27 cellular contexts compared by ENCODE assay signal in genomic region chr12:22880331-22880730, GRCh38.
DNase-seq lines count a peak whose midpoint lies in the region; ATAC-seq, FAIRE-seq and TF ChIP-seq lines count a peak whose summit lies in the region.
"Had no signal": no experiment of that assay in that cellular context is flagged by ENCODE, and none has a peak within 500 bp of the region (broad histone marks: within the 10 kb centered on the region; RNA-seq: fewer than 3 reads in every experiment).

No MANE protein-coding gene starts in this region.

- H3K4me3 ChIP-seq in WERI-Rb-1 (ENCODE audit: low read depth, low read length) = no peak overlapping the region; the same call in 1 of the 2 replicates
- H3K4me3 ChIP-seq in endodermal cell (ENCODE audit: low read length) = no peak overlapping the region
- H3K4me3 ChIP-seq in keratinocyte (ENCODE audit: control insufficient read depth in 2 of 3, extremely low read depth in 1 of 3, insufficient read depth in 2 of 3, low read depth in 1 of 3, low read length in 3 of 3) = no peak overlapping the region
- H3K4me3 ChIP-seq: A549; BLaER1 treated with 17β-estradiol and CSF1 and Interleukin-3, amounts not matched to agents 10 nM and 100 nM; GM12878; GM23248 had no signal

- no peaks in the 10 kb centered on the region for H3K9me1 ChIP-seq in keratinocyte (ENCODE audit: control insufficient read depth, extremely low read depth, insufficient read depth, low read length)

- H3K36me3 Mint-ChIP-seq in endodermal cell (ENCODE audit: low read depth) = peaks cover 66% of the 10 kb centered on the region
- H3K36me3 Mint-ChIP-seq in stimulated activated effector memory CD8-positive, alpha-beta T cell treated with anti-CD3 and anti-CD28 coated beads, Interleukin-12 subunit alpha, Interleukin-12 subunit beta, amount 100 ng/mL, for 72 hours = no peaks in the 10 kb centered on the region
- H3K36me3 Mint-ChIP-seq: CD14-positive monocyte; CD8-positive, alpha-beta memory T cell had no signal

- H3K27me3 ChIP-seq in WERI-Rb-1 (ENCODE audit: insufficient read depth, low read depth, severe bottlenecking) (no peaks in the 10 kb centered on the region), endodermal cell (ENCODE audit: control insufficient read depth, insufficient read depth, low read length, poor library complexity, severe bottlenecking) (no peaks in the 10 kb centered on the region), keratinocyte (ENCODE audit: control insufficient read depth, extremely low read depth, insufficient read depth, low read length) (no peaks in the 10 kb centered on the region)
- H3K27me3 ChIP-seq: BE2C; BLaER1 treated with 17β-estradiol and CSF1 and Interleukin-3, amounts not matched to agents 10 nM and 100 nM had no signal

- no peaks in the 10 kb centered on the region for H3K27me3 Mint-ChIP-seq in endodermal cell (ENCODE audit: insufficient read depth)
- H3K27me3 Mint-ChIP-seq: CD4-positive, alpha-beta T cell had no signal

- FAIRE-seq in keratinocyte (lab: Jason Lieb, UNC) = peak; percentile 56
- FAIRE-seq: A549, D721Med, GM12878, GM19239, H1 had no signal

- ATAC-seq in stimulated activated effector memory CD8-positive, alpha-beta T cell treated with anti-CD3 and anti-CD28 coated beads, Interleukin-12 subunit alpha, Interleukin-12 subunit beta, amount 100 ng/mL, for 72 hours = peak; percentile 11
- ATAC-seq: A549, GM12878 had no signal

- no peaks in the 10 kb centered on the region for H3K79me2 ChIP-seq in keratinocyte (ENCODE audit: control insufficient read depth, insufficient read depth, low read length)

- H3K27ac Mint-ChIP-seq in endodermal cell = peak overlapping the region; percentile 24
- no peak overlapping the region for H3K27ac Mint-ChIP-seq in stimulated activated effector memory CD8-positive, alpha-beta T cell treated with anti-CD3 and anti-CD28 coated beads, Interleukin-12 subunit alpha, Interleukin-12 subunit beta, amount 100 ng/mL, for 72 hours
- H3K27ac Mint-ChIP-seq: CD14-positive monocyte; CD4-positive, alpha-beta T cell; CD8-positive, alpha-beta memory T cell had no signal

- H3K9me3 ChIP-seq in WERI-Rb-1 (ENCODE audit: severe bottlenecking) (no peaks in the 10 kb centered on the region), endodermal cell (ENCODE audit: control insufficient read depth, low read length) (peaks cover 11% of the 10 kb centered on the region), keratinocyte (ENCODE audit: control insufficient read depth, low read depth, low read length) (no peaks in the 10 kb centered on the region)
- H3K9me3 ChIP-seq: A549; BE2C; BLaER1 treated with 17β-estradiol and CSF1 and Interleukin-3, amounts not matched to agents 10 nM and 100 nM had no signal

- no peaks in the 10 kb centered on the region for H3K4me1 ChIP-seq in endodermal cell (ENCODE audit: control insufficient read depth, insufficient read depth, low read length)
- no peaks in the 10 kb centered on the region for H3K4me1 ChIP-seq in keratinocyte (ENCODE audit: control insufficient read depth, extremely low read depth, insufficient read depth, low read length)
- H3K4me1 ChIP-seq: A549; BE2C; BLaER1 treated with 17β-estradiol and CSF1 and Interleukin-3, amounts not matched to agents 10 nM and 100 nM had no signal

- no peak for TF ChIP-seq CTCF in WERI-Rb-1 (IDR thresholded peaks at IDR 0.05; ENCODE audit: low read depth, low read length)
- no peak for TF ChIP-seq CTCF in endodermal cell (conservative IDR thresholded peaks at IDR 0.05)
- TF ChIP-seq CTCF in keratinocyte (optimal IDR thresholded peaks at IDR 0.05 in 1 of 3, IDR thresholded peaks at IDR 0.05 in 1 of 3, conservative IDR thresholded peaks at IDR 0.05 in 1 of 3; ENCODE audit: extremely low read depth in 1 of 3, insufficient read depth in 2 of 3, low read length in 3 of 3) = no peak

- no peaks in the 10 kb centered on the region for H4K20me1 ChIP-seq in keratinocyte (ENCODE audit: control insufficient read depth, extremely low read depth, insufficient read depth, low read length)
- H4K20me1 ChIP-seq: BLaER1 treated with 17β-estradiol and CSF1 and Interleukin-3, amounts not matched to agents 10 nM and 100 nM had no signal

- DNase-seq in WERI-Rb-1 = peak; percentile 67
- DNase-seq in endodermal cell = no peak
- DNase-seq in keratinocyte (ENCODE audit: low read depth, low spot score) = no peak
- DNase-seq in stimulated activated effector memory CD8-positive, alpha-beta T cell treated with anti-CD3 and anti-CD28 coated beads, Interleukin-12 subunit alpha, Interleukin-12 subunit beta, amount 100 ng/mL, for 72 hours (ENCODE audit: low spot score in 2 of 2) = no peak
- DNase-seq in nucleus accumbens (lab: John Stamatoyannopoulos, UW) = no peak
- DNase-seq in NCI-H524 treated with DMSO at 0.1 percent for 48 hours (lab: John Stamatoyannopoulos, UW) = no peak
- no peak for DNase-seq in effector CD8-positive, alpha-beta T cell (lab: John Stamatoyannopoulos, UW)
- DNase-seq: 8988T; ACHN; AML-193; BE2C; CD4-positive, alpha-beta T cell; CD8-positive, alpha-beta memory T cell; DMS 273 treated with DMSO at 0.1 percent for 48 hours; DMS79; EL; GDM1; GM23248; H7; HCEC 1CT had no signal

- H3K9ac ChIP-seq in endodermal cell (ENCODE audit: extremely low read depth, low read length, poor library complexity, severe bottlenecking) (no peak overlapping the region), keratinocyte (ENCODE audit: control insufficient read depth, extremely low read depth, insufficient read depth, low read length) (no peak overlapping the region)
- H3K9ac ChIP-seq: BLaER1 treated with 17β-estradiol and CSF1 and Interleukin-3, amounts not matched to agents 10 nM and 100 nM; GM23248 had no signal

- H3K27ac ChIP-seq in WERI-Rb-1 = peak overlapping the region; percentile 67
- no peak overlapping the region for H3K27ac ChIP-seq in endodermal cell (ENCODE audit: low read depth, low read length)
- H3K27ac ChIP-seq in keratinocyte (ENCODE audit: control insufficient read depth, insufficient read depth, low read length) = no peak overlapping the region
- H3K27ac ChIP-seq: A549; BLaER1 treated with 17β-estradiol and CSF1 and Interleukin-3, amounts not matched to agents 10 nM and 100 nM; GM23248 had no signal

- no peak overlapping the region for H2AFZ ChIP-seq in keratinocyte (ENCODE audit: control insufficient read depth, low read length)
- H2AFZ ChIP-seq: GM23248 had no signal

- dilution Hi-C loops in keratinocyte (cut with MboI; ENCODE audit: extremely low pct_ligation_motif_present, low sequenced_read_pairs) = no loop called here

- no peak overlapping the region for H3K4me3 Mint-ChIP-seq in endodermal cell
- no peak overlapping the region for H3K4me3 Mint-ChIP-seq in stimulated activated effector memory CD8-positive, alpha-beta T cell treated with anti-CD3 and anti-CD28 coated beads, Interleukin-12 subunit alpha, Interleukin-12 subunit beta, amount 100 ng/mL, for 72 hours
- H3K4me3 Mint-ChIP-seq: CD14-positive monocyte; CD4-positive, alpha-beta T cell; CD8-positive, alpha-beta memory T cell had no signal

- H3K9me3 Mint-ChIP-seq in endodermal cell = no peaks in the 10 kb centered on the region
- no peaks in the 10 kb centered on the region for H3K9me3 Mint-ChIP-seq in stimulated activated effector memory CD8-positive, alpha-beta T cell treated with anti-CD3 and anti-CD28 coated beads, Interleukin-12 subunit alpha, Interleukin-12 subunit beta, amount 100 ng/mL, for 72 hours

- peaks cover 17% of the 10 kb centered on the region for H3K4me1 Mint-ChIP-seq in endodermal cell
- H3K4me1 Mint-ChIP-seq in stimulated activated effector memory CD8-positive, alpha-beta T cell treated with anti-CD3 and anti-CD28 coated beads, Interleukin-12 subunit alpha, Interleukin-12 subunit beta, amount 100 ng/mL, for 72 hours = no peaks in the 10 kb centered on the region
- H3K4me1 Mint-ChIP-seq: CD8-positive, alpha-beta memory T cell had no signal

- no peak overlapping the region for H3K4me2 ChIP-seq in keratinocyte (ENCODE audit: control insufficient read depth, extremely low read depth, insufficient read depth, low read depth, low read length)
- H3K4me2 ChIP-seq: A549; BLaER1 treated with 17β-estradiol and CSF1 and Interleukin-3, amounts not matched to agents 10 nM and 100 nM had no signal

- H3K36me3 ChIP-seq in WERI-Rb-1 (no peaks in the 10 kb centered on the region), endodermal cell (ENCODE audit: control insufficient read depth, insufficient read depth, low read length) (peaks cover 74% of the 10 kb centered on the region), keratinocyte (ENCODE audit: control insufficient read depth in 2 of 2, extremely low read depth in 1 of 2, insufficient read depth in 2 of 2, low read length in 2 of 2) (no peaks in the 10 kb centered on the region)
- H3K36me3 ChIP-seq: BE2C; BLaER1 treated with 17β-estradiol and CSF1 and Interleukin-3, amounts not matched to agents 10 nM and 100 nM had no signal
